ENCODE assay signal across 2 cellular contexts in genomic region chr2:71043531-71044407, GRCh38.
TF ChIP-seq lines count a peak whose summit lies in the region.

No MANE protein-coding gene starts in this region.

TF ChIP-seq in A549, 52 proteins besides CTCF, POLR2A, EP300 and RAD21 (continued from another document):
- TF ChIP-seq, protein P1, sequence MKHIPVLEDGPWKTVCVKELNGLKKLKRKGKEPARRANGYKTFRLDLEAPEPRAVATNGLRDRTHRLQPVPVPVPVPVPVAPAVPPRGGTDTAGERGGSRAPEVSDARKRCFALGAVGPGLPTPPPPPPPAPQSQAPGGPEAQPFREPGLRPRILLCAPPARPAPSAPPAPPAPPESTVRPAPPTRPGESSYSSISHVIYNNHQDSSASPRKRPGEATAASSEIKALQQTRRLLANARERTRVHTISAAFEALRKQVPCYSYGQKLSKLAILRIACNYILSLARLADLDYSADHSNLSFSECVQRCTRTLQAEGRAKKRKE (CRISPR knock-in tag; IDR thresholded peaks at IDR 0.05; ENCODE audit: low read depth): no peak
- TF ChIP-seq ESRRA (IDR thresholded peaks at IDR 0.05; ENCODE audit: borderline replicate concordance, low read length) (no peak), HOXB5 (CRISPR knock-in tag; IDR thresholded peaks at IDR 0.05) (no peak), ZC3H11A (IDR thresholded peaks at IDR 0.05) (no peak), EHF (CRISPR knock-in tag; IDR thresholded peaks at IDR 0.05) (no peak), NR3C1 (IDR thresholded peaks at IDR 0.05) (no peak), MAFK (IDR thresholded peaks at IDR 0.05; ENCODE audit: partially characterized antibody) (no peak), EHMT2 (IDR thresholded peaks at IDR 0.05; ENCODE audit: low read depth) (no peak), USF2 (IDR thresholded peaks at IDR 0.05) (no peak), RFX5 (IDR thresholded peaks at IDR 0.05) (no peak), NPAS2 (CRISPR knock-in tag; IDR thresholded peaks at IDR 0.05; ENCODE audit: borderline replicate concordance) (no peak), FOXS1 (CRISPR knock-in tag; IDR thresholded peaks at IDR 0.05) (no peak), GATA3 (IDR thresholded peaks at IDR 0.05; ENCODE audit: borderline replicate concordance) (no peak)
- TF ChIP-seq, protein P2, sequence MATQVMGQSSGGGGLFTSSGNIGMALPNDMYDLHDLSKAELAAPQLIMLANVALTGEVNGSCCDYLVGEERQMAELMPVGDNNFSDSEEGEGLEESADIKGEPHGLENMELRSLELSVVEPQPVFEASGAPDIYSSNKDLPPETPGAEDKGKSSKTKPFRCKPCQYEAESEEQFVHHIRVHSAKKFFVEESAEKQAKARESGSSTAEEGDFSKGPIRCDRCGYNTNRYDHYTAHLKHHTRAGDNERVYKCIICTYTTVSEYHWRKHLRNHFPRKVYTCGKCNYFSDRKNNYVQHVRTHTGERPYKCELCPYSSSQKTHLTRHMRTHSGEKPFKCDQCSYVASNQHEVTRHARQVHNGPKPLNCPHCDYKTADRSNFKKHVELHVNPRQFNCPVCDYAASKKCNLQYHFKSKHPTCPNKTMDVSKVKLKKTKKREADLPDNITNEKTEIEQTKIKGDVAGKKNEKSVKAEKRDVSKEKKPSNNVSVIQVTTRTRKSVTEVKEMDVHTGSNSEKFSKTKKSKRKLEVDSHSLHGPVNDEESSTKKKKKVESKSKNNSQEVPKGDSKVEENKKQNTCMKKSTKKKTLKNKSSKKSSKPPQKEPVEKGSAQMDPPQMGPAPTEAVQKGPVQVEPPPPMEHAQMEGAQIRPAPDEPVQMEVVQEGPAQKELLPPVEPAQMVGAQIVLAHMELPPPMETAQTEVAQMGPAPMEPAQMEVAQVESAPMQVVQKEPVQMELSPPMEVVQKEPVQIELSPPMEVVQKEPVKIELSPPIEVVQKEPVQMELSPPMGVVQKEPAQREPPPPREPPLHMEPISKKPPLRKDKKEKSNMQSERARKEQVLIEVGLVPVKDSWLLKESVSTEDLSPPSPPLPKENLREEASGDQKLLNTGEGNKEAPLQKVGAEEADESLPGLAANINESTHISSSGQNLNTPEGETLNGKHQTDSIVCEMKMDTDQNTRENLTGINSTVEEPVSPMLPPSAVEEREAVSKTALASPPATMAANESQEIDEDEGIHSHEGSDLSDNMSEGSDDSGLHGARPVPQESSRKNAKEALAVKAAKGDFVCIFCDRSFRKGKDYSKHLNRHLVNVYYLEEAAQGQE (IDR thresholded peaks at IDR 0.05): no peak

TF ChIP-seq in HEK293, 187 proteins besides CTCF, POLR2A, EP300 and RAD21 (continued from another document):
- TF ChIP-seq, protein P3, sequence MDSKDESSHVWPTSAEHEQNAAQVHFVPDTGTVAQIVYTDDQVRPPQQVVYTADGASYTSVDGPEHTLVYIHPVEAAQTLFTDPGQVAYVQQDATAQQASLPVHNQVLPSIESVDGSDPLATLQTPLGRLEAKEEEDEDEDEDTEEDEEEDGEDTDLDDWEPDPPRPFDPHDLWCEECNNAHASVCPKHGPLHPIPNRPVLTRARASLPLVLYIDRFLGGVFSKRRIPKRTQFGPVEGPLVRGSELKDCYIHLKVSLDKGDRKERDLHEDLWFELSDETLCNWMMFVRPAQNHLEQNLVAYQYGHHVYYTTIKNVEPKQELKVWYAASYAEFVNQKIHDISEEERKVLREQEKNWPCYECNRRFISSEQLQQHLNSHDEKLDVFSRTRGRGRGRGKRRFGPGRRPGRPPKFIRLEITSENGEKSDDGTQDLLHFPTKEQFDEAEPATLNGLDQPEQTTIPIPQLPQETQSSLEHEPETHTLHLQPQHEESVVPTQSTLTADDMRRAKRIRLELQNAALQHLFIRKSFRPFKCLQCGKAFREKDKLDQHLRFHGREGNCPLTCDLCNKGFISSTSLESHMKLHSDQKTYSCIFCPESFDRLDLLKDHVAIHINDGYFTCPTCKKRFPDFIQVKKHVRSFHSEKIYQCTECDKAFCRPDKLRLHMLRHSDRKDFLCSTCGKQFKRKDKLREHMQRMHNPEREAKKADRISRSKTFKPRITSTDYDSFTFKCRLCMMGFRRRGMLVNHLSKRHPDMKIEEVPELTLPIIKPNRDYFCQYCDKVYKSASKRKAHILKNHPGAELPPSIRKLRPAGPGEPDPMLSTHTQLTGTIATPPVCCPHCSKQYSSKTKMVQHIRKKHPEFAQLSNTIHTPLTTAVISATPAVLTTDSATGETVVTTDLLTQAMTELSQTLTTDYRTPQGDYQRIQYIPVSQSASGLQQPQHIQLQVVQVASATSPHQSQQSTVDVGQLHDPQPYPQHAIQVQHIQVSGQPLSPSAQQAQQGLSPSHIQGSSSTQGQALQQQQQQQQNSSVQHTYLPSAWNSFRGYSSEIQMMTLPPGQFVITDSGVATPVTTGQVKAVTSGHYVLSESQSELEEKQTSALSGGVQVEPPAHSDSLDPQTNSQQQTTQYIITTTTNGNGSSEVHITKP (tag by site-specific recombination; IDR thresholded peaks at IDR 0.05): 0 out of 2 replicates have a peak, but pooled peaks have one; percentile 17
- no peak for TF ChIP-seq ZNF549 (tag by site-specific recombination; IDR thresholded peaks at IDR 0.05)
